Comparison of ENCODE assay signal across 8 cellular contexts in the genomic region with DNA sequence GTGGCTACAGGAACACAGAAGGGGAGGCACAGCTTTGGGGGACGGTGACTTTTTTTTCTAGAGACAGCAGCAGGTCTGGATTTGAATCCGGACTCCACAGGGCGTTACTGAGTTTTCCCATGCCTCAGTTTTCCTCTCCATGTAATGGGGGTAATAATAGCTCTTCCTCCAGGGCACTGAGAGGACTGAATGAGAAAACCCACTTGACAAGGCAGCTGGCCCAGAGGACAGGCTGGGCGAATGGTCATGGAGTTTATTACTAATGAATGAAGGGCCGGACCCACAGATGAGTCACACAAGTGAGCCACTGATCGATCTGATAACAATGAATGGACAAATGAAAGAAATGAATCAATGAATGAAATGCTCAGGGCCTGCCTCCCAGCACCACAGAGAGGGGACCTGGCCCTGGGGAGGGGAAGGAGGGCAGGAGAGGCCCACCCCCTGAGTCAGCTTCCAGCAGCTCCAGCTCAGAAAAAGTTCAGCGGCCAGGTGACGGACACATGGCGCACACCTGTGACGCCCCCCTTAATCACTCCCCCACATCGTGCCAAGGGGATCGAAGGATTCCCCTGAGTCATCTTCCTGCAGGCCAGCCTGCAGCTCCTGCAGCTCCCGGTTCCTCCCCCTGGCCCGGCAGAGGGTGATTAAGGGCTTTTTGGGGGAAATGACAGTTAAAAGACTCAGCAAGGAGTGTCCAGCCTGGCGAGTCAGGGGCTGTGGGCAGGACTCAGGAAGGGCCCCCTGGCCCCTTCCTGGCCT. TPM values are rescaled to one million over a fixed set of nuclear protein-coding genes. Genes with fewer than 3 reads are reported as not detected.
DNase-seq lines count a peak whose midpoint lies in the region; ATAC-seq and TF ChIP-seq lines count a peak whose summit lies in the region.

No MANE protein-coding gene starts in this region.

- H3K27me3 Mint-ChIP-seq in stimulated activated naive CD8-positive, alpha-beta T cell treated with anti-CD3 and anti-CD28 coated beads, Interleukin-15, Interleukin-2, amounts not matched to agents 100 ng/mL and 50 ng/mL, for 24 hours: no peaks in the 10 kb centered on the region

- peak overlapping the region; percentile 65 for H3K27ac Mint-ChIP-seq in stimulated activated naive CD8-positive, alpha-beta T cell treated with anti-CD3 and anti-CD28 coated beads, Interleukin-15, Interleukin-2, amounts not matched to agents 100 ng/mL and 50 ng/mL, for 24 hours

- H3K4me1 Mint-ChIP-seq in stimulated activated naive CD8-positive, alpha-beta T cell treated with anti-CD3 and anti-CD28 coated beads, Interleukin-15, Interleukin-2, amounts not matched to agents 100 ng/mL and 50 ng/mL, for 24 hours (ENCODE audit: low read depth): peaks cover 58% of the 10 kb centered on the region

- intact Hi-C loops in Right ventricle myocardium inferior (cut with DNase I) (no loop called here), left ventricle myocardium superior (cut with micrococcal nuclease) (no loop called here)

- H3K36me3 Mint-ChIP-seq in stimulated activated naive CD8-positive, alpha-beta T cell treated with anti-CD3 and anti-CD28 coated beads, Interleukin-15, Interleukin-2, amounts not matched to agents 100 ng/mL and 50 ng/mL, for 24 hours (ENCODE audit: low read depth): no peaks in the 10 kb centered on the region

- DNase-seq in Right ventricle myocardium inferior (ENCODE audit: missing footprints): peak; percentile 66
- DNase-seq in left ventricle myocardium superior: no peak
- peak; percentile 34 for DNase-seq in fibroblast of peridontal ligament (ENCODE audit: extremely low read depth)
- DNase-seq in medulla oblongata (ENCODE audit: extremely low spot score): no peak
- DNase-seq in DMS79 (lab: John Stamatoyannopoulos, UW): no peak

- H3K9me3 Mint-ChIP-seq in stimulated activated naive CD8-positive, alpha-beta T cell treated with anti-CD3 and anti-CD28 coated beads, Interleukin-15, Interleukin-2, amounts not matched to agents 100 ng/mL and 50 ng/mL, for 24 hours: no peaks in the 10 kb centered on the region

- no peak for ATAC-seq in Right ventricle myocardium inferior
- ATAC-seq in left ventricle myocardium superior: no peak
- no peak for ATAC-seq in GM19455 (IDR thresholded peaks at IDR 0.05; ENCODE audit: unreplicated experiment)

- H3K4me3 Mint-ChIP-seq in stimulated activated naive CD8-positive, alpha-beta T cell treated with anti-CD3 and anti-CD28 coated beads, Interleukin-15, Interleukin-2, amounts not matched to agents 100 ng/mL and 50 ng/mL, for 24 hours: no peak overlapping the region

TF ChIP-seq in PFSK-1, 5 proteins besides CTCF, POLR2A, EP300 and RAD21:
- peak; percentile 59; the same call in 1 of the 2 replicates for TF ChIP-seq SIN3A (IDR thresholded peaks at IDR 0.05; ENCODE audit: borderline replicate concordance, insufficient read depth, low read length)
- no peak; the same call in 1 of the 2 replicates for TF ChIP-seq TAF1 (IDR thresholded peaks at IDR 0.05; ENCODE audit: borderline replicate concordance, insufficient read depth, low read length)
- TF ChIP-seq, protein P1, sequence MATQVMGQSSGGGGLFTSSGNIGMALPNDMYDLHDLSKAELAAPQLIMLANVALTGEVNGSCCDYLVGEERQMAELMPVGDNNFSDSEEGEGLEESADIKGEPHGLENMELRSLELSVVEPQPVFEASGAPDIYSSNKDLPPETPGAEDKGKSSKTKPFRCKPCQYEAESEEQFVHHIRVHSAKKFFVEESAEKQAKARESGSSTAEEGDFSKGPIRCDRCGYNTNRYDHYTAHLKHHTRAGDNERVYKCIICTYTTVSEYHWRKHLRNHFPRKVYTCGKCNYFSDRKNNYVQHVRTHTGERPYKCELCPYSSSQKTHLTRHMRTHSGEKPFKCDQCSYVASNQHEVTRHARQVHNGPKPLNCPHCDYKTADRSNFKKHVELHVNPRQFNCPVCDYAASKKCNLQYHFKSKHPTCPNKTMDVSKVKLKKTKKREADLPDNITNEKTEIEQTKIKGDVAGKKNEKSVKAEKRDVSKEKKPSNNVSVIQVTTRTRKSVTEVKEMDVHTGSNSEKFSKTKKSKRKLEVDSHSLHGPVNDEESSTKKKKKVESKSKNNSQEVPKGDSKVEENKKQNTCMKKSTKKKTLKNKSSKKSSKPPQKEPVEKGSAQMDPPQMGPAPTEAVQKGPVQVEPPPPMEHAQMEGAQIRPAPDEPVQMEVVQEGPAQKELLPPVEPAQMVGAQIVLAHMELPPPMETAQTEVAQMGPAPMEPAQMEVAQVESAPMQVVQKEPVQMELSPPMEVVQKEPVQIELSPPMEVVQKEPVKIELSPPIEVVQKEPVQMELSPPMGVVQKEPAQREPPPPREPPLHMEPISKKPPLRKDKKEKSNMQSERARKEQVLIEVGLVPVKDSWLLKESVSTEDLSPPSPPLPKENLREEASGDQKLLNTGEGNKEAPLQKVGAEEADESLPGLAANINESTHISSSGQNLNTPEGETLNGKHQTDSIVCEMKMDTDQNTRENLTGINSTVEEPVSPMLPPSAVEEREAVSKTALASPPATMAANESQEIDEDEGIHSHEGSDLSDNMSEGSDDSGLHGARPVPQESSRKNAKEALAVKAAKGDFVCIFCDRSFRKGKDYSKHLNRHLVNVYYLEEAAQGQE (IDR thresholded peaks at IDR 0.05; ENCODE audit: insufficient read depth in 1 of 2, low read depth in 2 of 2, low read length in 2 of 2): no peak
- TF ChIP-seq POLR2AphosphoS5 (IDR thresholded peaks at IDR 0.05; ENCODE audit: low read depth, low read length): no peak; the same call in 1 of the 2 replicates
- TF ChIP-seq FOXP2 (optimal IDR thresholded peaks at IDR 0.05; ENCODE audit: borderline replicate concordance, extremely low read depth, extremely low read length, insufficient read depth): no peak

RNA-seq across cellular contexts. Expression of a gene that starts 54.3 kb away (rescaled TPM):
- total RNA-seq in Right ventricle myocardium inferior: 6.0 TPM
- 3.8 TPM for total RNA-seq in left ventricle myocardium superior
- polyA plus RNA-seq in PFSK-1 (2012; ENCODE audit: insufficient read length, low read depth): 45.5 TPM

Comparison
In these comparisons a context has a peak if more than half of its experiments do, and no peak if none do; other contexts are left out.
1. DNase-seq: peak in Right ventricle myocardium inferior (single experiment) and fibroblast of peridontal ligament (single experiment); none in left ventricle myocardium superior (single experiment), medulla oblongata (single experiment) and DMS79 (single experiment).